In genomic region chr14:87522575-87522974, GRCh38 we compare ENCODE assay signal across 18 cellular contexts.
DNase-seq lines count a peak whose midpoint lies in the region; ATAC-seq and TF ChIP-seq lines count a peak whose summit lies in the region.
"Had no signal": no experiment of that assay in that cellular context is flagged by ENCODE, and none has a peak within 500 bp of the region (broad histone marks: within the 10 kb centered on the region; RNA-seq: fewer than 3 reads in every experiment).

No MANE protein-coding gene starts in this region.

- peaks cover 8% of the 10 kb centered on the region for H3K9me3 Mint-ChIP-seq in stimulated activated effector memory CD8-positive, alpha-beta T cell treated with anti-CD3 and anti-CD28 coated beads, Interleukin-12 subunit alpha, Interleukin-12 subunit beta, amount 100 ng/mL, for 72 hours

- no peak for ATAC-seq in stimulated activated effector memory CD8-positive, alpha-beta T cell treated with anti-CD3 and anti-CD28 coated beads, Interleukin-12 subunit alpha, Interleukin-12 subunit beta, amount 100 ng/mL, for 72 hours
- ATAC-seq: right lobe of liver, SK-N-SH treated with all-trans-retinoic acid at 6 μM for 48 hours had no signal

- DNase-seq in DMS79 (lab: John Stamatoyannopoulos, UW), result peak; percentile 30
- DNase-seq in NAMALWA (ENCODE audit: low spot score), result peak; percentile 1
- peak; percentile 2 for DNase-seq in OCI-M1 (lab: John Stamatoyannopoulos, UW)
- DNase-seq in iPS DF 6.9 (ENCODE audit: low read depth, low spot score), result peak; percentile 43
- no peak for DNase-seq in globus pallidus (ENCODE audit: low spot score)
- DNase-seq in thyroid gland, result no peak
- no peak for DNase-seq in NOMO-1 treated with dmso at 0.1 percent for 144 hours (lab: John Stamatoyannopoulos, UW; ENCODE audit: unreplicated experiment)
- no peak for DNase-seq in stimulated activated effector memory CD8-positive, alpha-beta T cell treated with anti-CD3 and anti-CD28 coated beads, Interleukin-12 subunit alpha, Interleukin-12 subunit beta, amount 100 ng/mL, for 72 hours (ENCODE audit: low spot score in 2 of 2)
- DNase-seq: activated gamma-delta T cell treated with Interleukin-2 at 50 U/mL for 16 hours; GF-D8; IMR-90; mesenchymal stem cell; NCI-H1092 treated with DMSO at 0.1 percent for 48 hours; right lobe of liver; stimulated activated CD4-positive, alpha-beta T cell treated with anti-CD3 and anti-CD28 coated beads, Interleukin-4, amount 100 ng/mL, for 1 hour; transverse colon had no signal

- no peaks in the 10 kb centered on the region for H3K36me3 Mint-ChIP-seq in stimulated activated effector memory CD8-positive, alpha-beta T cell treated with anti-CD3 and anti-CD28 coated beads, Interleukin-12 subunit alpha, Interleukin-12 subunit beta, amount 100 ng/mL, for 72 hours

- no peak overlapping the region for H3K27ac ChIP-seq in iPS DF 6.9 (ENCODE audit: low read length)
- no peak overlapping the region for H3K27ac ChIP-seq in thyroid gland
- H3K27ac ChIP-seq: right lobe of liver, transverse colon had no signal

- H3K4me1 ChIP-seq in iPS DF 6.9 (ENCODE audit: control insufficient read depth, insufficient read depth, low read length), result no peaks in the 10 kb centered on the region
- H3K4me1 ChIP-seq in thyroid gland, result no peaks in the 10 kb centered on the region
- H3K4me1 ChIP-seq: right lobe of liver, transverse colon had no signal

- H3K27ac Mint-ChIP-seq in stimulated activated effector memory CD8-positive, alpha-beta T cell treated with anti-CD3 and anti-CD28 coated beads, Interleukin-12 subunit alpha, Interleukin-12 subunit beta, amount 100 ng/mL, for 72 hours, result no peak overlapping the region

- H3K4me3 ChIP-seq in iPS DF 6.9 (ENCODE audit: low read length), result no peak overlapping the region
- no peak overlapping the region for H3K4me3 ChIP-seq in thyroid gland (replicated peaks in 1 of 3)
- H3K4me3 ChIP-seq: right lobe of liver, transverse colon had no signal

- H3K27me3 ChIP-seq in iPS DF 6.9 (ENCODE audit: control insufficient read depth, insufficient read depth, low read length), result peaks cover 1% of the 10 kb centered on the region; the same call in 1 of the 2 replicates
- no peaks in the 10 kb centered on the region for H3K27me3 ChIP-seq in thyroid gland
- H3K27me3 ChIP-seq: right lobe of liver, transverse colon had no signal

- WGBS in iPS DF 6.9 (ENCODE audit: insufficient coverage, insufficient read length), result no CpG with 5 or more reads among the region's 1 CpG
- 0 to 6% methylated on average over 1 of the region's 1 CpG for WGBS in thyroid gland, 2 donors

- H3K4me1 Mint-ChIP-seq in stimulated activated effector memory CD8-positive, alpha-beta T cell treated with anti-CD3 and anti-CD28 coated beads, Interleukin-12 subunit alpha, Interleukin-12 subunit beta, amount 100 ng/mL, for 72 hours, result no peaks in the 10 kb centered on the region
- H3K4me1 Mint-ChIP-seq: neural crest cell had no signal

- no peaks in the 10 kb centered on the region for H3K36me3 ChIP-seq in iPS DF 6.9 (ENCODE audit: control insufficient read depth, insufficient read depth, low read length)
- no peaks in the 10 kb centered on the region for H3K36me3 ChIP-seq in thyroid gland
- H3K36me3 ChIP-seq: right lobe of liver, transverse colon had no signal

- H3K9me3 ChIP-seq in iPS DF 6.9 (ENCODE audit: control insufficient read depth, insufficient read depth, low read length) (no peaks in the 10 kb centered on the region), thyroid gland (no peaks in the 10 kb centered on the region)
- H3K9me3 ChIP-seq: right lobe of liver, transverse colon had no signal

- intact Hi-C loops in thyroid gland (cut with DNase I), result no loop called here

- TF ChIP-seq POLR2A in thyroid gland (IDR thresholded peaks at IDR 0.05), result no peak

- TF ChIP-seq CTCF in thyroid gland (IDR thresholded peaks at IDR 0.05), result no peak

- no peak overlapping the region for H3K4me3 Mint-ChIP-seq in stimulated activated effector memory CD8-positive, alpha-beta T cell treated with anti-CD3 and anti-CD28 coated beads, Interleukin-12 subunit alpha, Interleukin-12 subunit beta, amount 100 ng/mL, for 72 hours
- H3K4me3 Mint-ChIP-seq: neural crest cell had no signal

Comparison
In these comparisons a context has a peak if more than half of its experiments do, and no peak if none do; other contexts are left out.
1. DNase-seq: peak in DMS79 (single experiment), NAMALWA (single experiment), OCI-M1 (single experiment) and iPS DF 6.9 (single experiment); none in globus pallidus (single experiment), thyroid gland (0 of 2), NOMO-1 treated with dmso at 0.1 percent for 144 hours (single experiment) and stimulated activated effector memory CD8-positive, alpha-beta T cell treated with anti-CD3 and anti-CD28 coated beads, Interleukin-12 subunit alpha, Interleukin-12 subunit beta, amount 100 ng/mL, for 72 hours (0 of 2).